ENCODE assay signal across 10 cellular contexts in genomic region chr9:78871086-78871451, GRCh38.
"Had no signal": no experiment of that assay in that cellular context is flagged by ENCODE, and none has a peak within 500 bp of the region (broad histone marks: within the 10 kb centered on the region; RNA-seq: fewer than 3 reads in every experiment).

No MANE protein-coding gene starts in this region.

- H3K27ac Mint-ChIP-seq: activated T-helper 2 cell treated with anti-CD3 and anti-CD28 coated beads, Interferon-gamma antibody, Interleukin-2, Interleukin-4, amounts not matched to agents 10 μg/mL and 5 μg/mL and 100 μg/mL, durations not matched to agents 14 hours and 24 hours and 36 hours; nephron progenitor cell; stimulated activated naive CD8-positive, alpha-beta T cell treated with anti-CD3 and anti-CD28 coated beads, Interleukin-15, Interleukin-2, amounts not matched to agents 100 ng/mL and 50 ng/mL, for 24 hours had no signal

- H3K4me3 ChIP-seq: upper lobe of left lung had no signal

- H3K4me1 Mint-ChIP-seq: nephron progenitor cell had no signal

- H3K36me3 ChIP-seq: upper lobe of left lung had no signal

- H3K4me3 Mint-ChIP-seq: brain; nephron progenitor cell; stimulated activated naive CD8-positive, alpha-beta T cell treated with anti-CD3 and anti-CD28 coated beads, Interleukin-15, Interleukin-2, amounts not matched to agents 100 ng/mL and 50 ng/mL, for 24 hours had no signal

- H3K4me1 ChIP-seq: upper lobe of left lung had no signal

- H3K27me3 Mint-ChIP-seq: brain; stimulated activated naive CD8-positive, alpha-beta T cell treated with anti-CD3 and anti-CD28 coated beads, Interleukin-15, Interleukin-2, amounts not matched to agents 100 ng/mL and 50 ng/mL, for 24 hours had no signal

- H3K36me3 Mint-ChIP-seq: brain had no signal

- H3K9me3 Mint-ChIP-seq: activated T-helper 2 cell treated with anti-CD3 and anti-CD28 coated beads, Interferon-gamma antibody, Interleukin-2, Interleukin-4, amounts not matched to agents 10 μg/mL and 5 μg/mL and 100 μg/mL, durations not matched to agents 14 hours and 24 hours and 36 hours; stimulated activated naive CD8-positive, alpha-beta T cell treated with anti-CD3 and anti-CD28 coated beads, Interleukin-15, Interleukin-2, amounts not matched to agents 100 ng/mL and 50 ng/mL, for 24 hours had no signal

- H3K27ac ChIP-seq: upper lobe of left lung had no signal

- DNase-seq: activated naive CD4-positive, alpha-beta T cell treated with anti-CD3 and anti-CD28 coated beads, Interleukin-2, amount 50 U/mL, for 16 hours; cerebellar nuclear complex; nephron progenitor cell; stimulated activated CD4-positive, alpha-beta T cell treated with anti-CD3 and anti-CD28 coated beads, Interleukin-4, amount 100 ng/mL, for 24 hours; upper lobe of left lung had no signal

- H3K9me3 ChIP-seq: upper lobe of left lung had no signal

- ATAC-seq: esophagus mucosa, left lobe of liver had no signal

- H3K27me3 ChIP-seq: upper lobe of left lung had no signal
